ENCODE assay signal across 22 cellular contexts in the genomic region with DNA sequence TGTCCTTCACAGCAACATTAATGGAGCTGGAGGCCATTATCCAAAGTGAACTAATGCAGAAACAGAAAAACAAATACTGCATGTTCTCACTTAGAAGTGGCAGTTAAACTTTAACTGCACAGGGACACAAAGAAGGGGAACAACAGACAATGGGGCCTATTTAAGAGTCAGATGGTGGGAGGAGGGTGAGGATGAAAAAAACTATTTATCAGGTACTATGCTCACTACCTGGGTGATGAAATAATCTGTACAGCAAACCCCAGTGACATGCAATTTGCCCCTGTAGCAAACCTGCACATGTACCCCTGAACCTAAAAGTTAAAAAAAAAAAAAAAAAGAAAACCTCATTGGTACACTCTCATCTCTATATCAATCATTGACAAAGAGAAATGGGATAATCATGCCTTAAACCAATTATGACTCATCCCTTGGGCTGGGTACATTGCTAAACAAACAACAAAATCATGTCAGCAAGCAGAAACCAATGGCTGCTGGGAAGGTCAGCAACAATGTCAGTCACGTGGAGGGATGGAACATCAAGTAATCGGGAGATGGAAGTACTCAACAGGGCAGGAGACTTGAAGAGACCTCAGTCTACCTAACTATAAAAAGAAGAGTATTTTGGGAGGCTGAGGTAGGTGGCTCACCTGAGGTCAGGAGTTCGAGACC.
DNase-seq lines count a peak whose midpoint lies in the region; ATAC-seq, FAIRE-seq and TF ChIP-seq lines count a peak whose summit lies in the region.
"Had no signal": no experiment of that assay in that cellular context is flagged by ENCODE, and none has a peak within 500 bp of the region (broad histone marks: within the 10 kb centered on the region; RNA-seq: fewer than 3 reads in every experiment).

No MANE protein-coding gene starts in this region.

- H3K79me2 ChIP-seq in hepatocyte = no peaks in the 10 kb centered on the region

- in situ Hi-C loops in ACHN (cut with HindIII; ENCODE audit: low pct_ligation_motif_present, low pct_unique_long_range_greater_than_20kb, low sequenced_read_pairs) = no loop called here

- no peaks in the 10 kb centered on the region for H3K9me2 ChIP-seq in hepatocyte (replicated peaks; ENCODE audit: insufficient read depth)

- no peaks in the 10 kb centered on the region for H4K20me1 ChIP-seq in hepatocyte (ENCODE audit: insufficient read depth, poor library complexity, severe bottlenecking)

- no peak overlapping the region for H2AFZ ChIP-seq in hepatocyte

- no peak overlapping the region for H3K27ac ChIP-seq in A549
- H3K27ac ChIP-seq in hepatocyte = no peak overlapping the region

- H3K4me2 ChIP-seq in A549 (no peak overlapping the region), hepatocyte (no peak overlapping the region)

- no peak for FAIRE-seq in A549 (lab: Jason Lieb, UNC)
- FAIRE-seq: A204.1, G401.6 had no signal

- no peak overlapping the region for H3K4me3 ChIP-seq in A549
- H3K4me3 ChIP-seq in hepatocyte = no peak overlapping the region

- H3K36me3 Mint-ChIP-seq in Calu3 (ENCODE audit: insufficient read depth, unreplicated experiment) = peaks cover 7% of the 10 kb centered on the region

- intact Hi-C loops in Calu3 (cut with micrococcal nuclease; ENCODE audit: unreplicated experiment) = loop anchor here (2.0 to 5.0 kb wide), 3 partner anchors 105 to 373 kb away; no protein-coding TSS in a partner anchor

- peak overlapping the region; percentile 33 for H3K4me3 Mint-ChIP-seq in Calu3 (ENCODE audit: low read depth, unreplicated experiment)
- H3K4me3 Mint-ChIP-seq: T-helper 1 cell treated with Interleukin-12 subunit alpha and Interleukin-12 subunit beta and Interleukin-4 antibody, amounts not matched to agents 30 μg/mL and 1 μg/mL, for 36 hours had no signal

- TF ChIP-seq POLR2A in A549 (IDR thresholded peaks at IDR 0.05; ENCODE audit: low read length) = no peak

- POLR2A ChIA-PET in A549 (lab: Yijun Ruan, JAX) = interaction anchor here (0.6 kb wide), 1 partner anchor 345 kb away, joined by 3 read pairs; no protein-coding TSS in a partner anchor

- H3K27me3 Mint-ChIP-seq in Calu3 (ENCODE audit: unreplicated experiment) = no peaks in the 10 kb centered on the region

- H3K27ac Mint-ChIP-seq in Calu3 (ENCODE audit: unreplicated experiment) = peak overlapping the region; percentile 98
- H3K27ac Mint-ChIP-seq: T-helper 1 cell treated with Interleukin-12 subunit alpha and Interleukin-12 subunit beta and Interleukin-4 antibody, amounts not matched to agents 30 μg/mL and 1 μg/mL, for 36 hours had no signal

- no TSS peak for BruUV-seq in Calu3 (replicated peaks; lab: Mats Ljungman, UMichigan)

- DNase-seq in A549 (ENCODE audit: low read depth in 1 of 2, low spot score in 1 of 2) (peak in 1 of 2 experiments; percentile 22), Calu3 (peak; percentile 60), SW480 (ENCODE audit: low spot score) (peak; percentile 44), hepatocyte (ENCODE audit: low spot score) (peak; percentile 16), ACHN (no peak), NCI-H146 (lab: John Stamatoyannopoulos, UW) (no peak)
- no peak for DNase-seq in stimulated activated CD4-positive, alpha-beta T cell treated with anti-CD3 and anti-CD28 coated beads, Interleukin-1b, Interleukin-23, amount 100 ng/mL, for 48 hours
- DNase-seq: BE2C, GOT3, Kasumi-1, MM.1S, NCI-H1048, NCI-H1417 treated with DMSO at 0.1 percent for 48 hours, NCI-H187 treated with DMSO at 0.1 percent for 48 hours, NCI-H2107, NCI-H446 treated with DMSO at 0.1 percent for 48 hours, NCI-H526 treated with DMSO at 0.1 percent for 48 hours, OCI-M1 had no signal

- no peak for TF ChIP-seq EP300 in A549 (IDR thresholded peaks at IDR 0.05)

- H3K9me3 Mint-ChIP-seq in Calu3 (ENCODE audit: low read depth, unreplicated experiment) = peaks cover 6% of the 10 kb centered on the region

- no peak for ATAC-seq in A549
- ATAC-seq: Right ventricle myocardium inferior had no signal

- no peaks in the 10 kb centered on the region for H3K36me3 ChIP-seq in hepatocyte (replicated peaks; ENCODE audit: insufficient read depth, low read depth)
- H3K36me3 ChIP-seq: BE2C had no signal

- H3K4me1 Mint-ChIP-seq in Calu3 (ENCODE audit: low read depth, unreplicated experiment) = peaks cover 70% of the 10 kb centered on the region

- CTCF ChIA-PET in A549 (lab: Yijun Ruan, JAX) (no interaction called here), Calu3 (lab: Charles Lee) (no interaction called here)

- no peak for TF ChIP-seq CTCF in A549 (IDR thresholded peaks at IDR 0.05)
- no peak for TF ChIP-seq CTCF in Calu3 (IDR thresholded peaks at IDR 0.05; ENCODE audit: unreplicated experiment)
- no peak for TF ChIP-seq CTCF in hepatocyte (IDR thresholded peaks at IDR 0.05; ENCODE audit: poor library complexity)

- TF ChIP-seq RAD21 in A549 (conservative IDR thresholded peaks at IDR 0.05 in 1 of 2, IDR thresholded peaks at IDR 0.05 in 1 of 2) = no peak

- no peaks in the 10 kb centered on the region for H3K4me1 ChIP-seq in A549
- H3K4me1 ChIP-seq in hepatocyte (ENCODE audit: insufficient read depth) = no peaks in the 10 kb centered on the region
- H3K4me1 ChIP-seq: BE2C had no signal

- H3K9me3 ChIP-seq in A549 = no peaks in the 10 kb centered on the region
- H3K9me3 ChIP-seq in hepatocyte (ENCODE audit: low read depth) = no peaks in the 10 kb centered on the region
- H3K9me3 ChIP-seq: BE2C had no signal

- 2% methylated on average over 3 of the region's 3 CpGs for WGBS in A549 (ENCODE audit: missing lambda C conversion rate)
- 93% methylated on average over 3 of the region's 3 CpGs for WGBS in hepatocyte (ENCODE audit: low lambda C conversion rate, missing lambda C conversion rate)

- H3K27me3 ChIP-seq in hepatocyte = no peaks in the 10 kb centered on the region
- H3K27me3 ChIP-seq: BE2C had no signal

TF ChIP-seq in A549, 52 proteins besides CTCF, POLR2A, EP300 and RAD21:
- TF ChIP-seq NPAS2 (CRISPR knock-in tag; IDR thresholded peaks at IDR 0.05; ENCODE audit: borderline replicate concordance) (no peak), FOSL2 (IDR thresholded peaks at IDR 0.05) (no peak), FOSL2 (CRISPR knock-in tag; IDR thresholded peaks at IDR 0.05) (peak; percentile 47), HEYL (CRISPR knock-in tag; IDR thresholded peaks at IDR 0.05) (no peak), ZNF302 (CRISPR knock-in tag; IDR thresholded peaks at IDR 0.05) (no peak)

Comparison
In these comparisons a context has a peak if more than half of its experiments do, and no peak if none do; other contexts are left out.
1. DNase-seq: peak in Calu3 (single experiment), SW480 (single experiment) and hepatocyte (single experiment); none in stimulated activated CD4-positive, alpha-beta T cell treated with anti-CD3 and anti-CD28 coated beads, Interleukin-1b, Interleukin-23, amount 100 ng/mL, for 48 hours (single experiment), ACHN (single experiment) and NCI-H146 (single experiment).